ENCODE assay signal across 8 cellular contexts in genomic region chr1:198638894-198639319, GRCh38. TPM values are rescaled to one million over a fixed set of nuclear protein-coding genes. Genes with fewer than 3 reads are reported as not detected.
DNase-seq lines count a peak whose midpoint lies in the region; ATAC-seq and TF ChIP-seq lines count a peak whose summit lies in the region.

Gene PTPRC, plus strand, starts transcription at chr1:198639040. Its CDS starts 229 bp downstream, at chr1:198639269.

- intact Hi-C loops in CD8-positive, alpha-beta T cell (cut with DNase I, micrococcal nuclease), result loop anchor here (1.0 to 5.0 kb wide), 5 partner anchors 10 to 117 kb away; no protein-coding TSS in a partner anchor
- intact Hi-C loops in activated T-helper 1 cell treated with anti-CD3 and anti-CD28 coated beads, Interleukin-12 subunit alpha, Interleukin-12 subunit beta, Interleukin-2, Interleukin-4 antibody, amounts not matched to agents 30 ng/mL and 10 ng/mL and 1 ng/mL, durations not matched to agents 14 hours and 24 hours and 36 hours (cut with micrococcal nuclease), result loop anchor here (1.0 to 5.0 kb wide), 6 partner anchors 18 to 482 kb away; partner anchors contain the start of gene NEK7
- intact Hi-C loops in naive thymus-derived CD4-positive, alpha-beta T cell (cut with micrococcal nuclease), result loop anchor here (1.0 to 5.0 kb wide), 7 partner anchors 10 to 482 kb away; partner anchors contain the start of gene NEK7 (in 1 of the 2)

- H3K9me3 ChIP-seq in CD8-positive, alpha-beta T cell (ENCODE audit: low read length), result no peaks in the 10 kb centered on the region
- no peaks in the 10 kb centered on the region for H3K9me3 ChIP-seq in naive thymus-derived CD4-positive, alpha-beta T cell (ENCODE audit: control insufficient read depth in 2 of 3, low read length in 3 of 3)

- POLR2A ChIA-PET in CD8-positive, alpha-beta T cell (lab: Charles Lee), result interaction anchor here (0.6 to 8.5 kb wide), 9 partner anchors 13 to 116 kb away, joined by 3 to 105 read pairs (median 4); no protein-coding TSS in a partner anchor
- POLR2A ChIA-PET in naive thymus-derived CD4-positive, alpha-beta T cell (lab: Charles Lee), result interaction anchor here (0.9 to 12.2 kb wide), 21 partner anchors 8 to 116 kb away, joined by 3 to 332 read pairs (median 5); no protein-coding TSS in a partner anchor

- peak within 1 kb of the TSS; percentile 83 for H3K4me3 ChIP-seq in CD8-positive, alpha-beta T cell (ENCODE audit: low read depth, low read length)
- H3K4me3 ChIP-seq in naive thymus-derived CD4-positive, alpha-beta T cell (ENCODE audit: low read length), result peak within 1 kb of the TSS; percentile 81

- H3K4me3 Mint-ChIP-seq in CD8-positive, alpha-beta T cell, result peak within 1 kb of the TSS; percentile 85
- peak within 1 kb of the TSS; percentile 92 for H3K4me3 Mint-ChIP-seq in activated T-helper 1 cell treated with anti-CD3 and anti-CD28 coated beads, Interleukin-12 subunit alpha, Interleukin-12 subunit beta, Interleukin-2, Interleukin-4 antibody, amounts not matched to agents 30 ng/mL and 10 ng/mL and 1 ng/mL, durations not matched to agents 14 hours and 24 hours and 36 hours
- peak within 1 kb of the TSS; percentile 77 to 100 (median 92) for H3K4me3 Mint-ChIP-seq in naive thymus-derived CD4-positive, alpha-beta T cell

- no peak for DNase-seq in CD8-positive, alpha-beta T cell
- no peak for DNase-seq in activated T-helper 1 cell treated with anti-CD3 and anti-CD28 coated beads, Interleukin-12 subunit alpha, Interleukin-12 subunit beta, Interleukin-2, Interleukin-4 antibody, amounts not matched to agents 30 ng/mL and 10 ng/mL and 1 ng/mL, durations not matched to agents 14 hours and 24 hours and 36 hours (ENCODE audit: low spot score)
- peak in 7 of 9 donors; percentile 46 to 78 (median 68) for DNase-seq in naive thymus-derived CD4-positive, alpha-beta T cell
- no peak for DNase-seq in NCI-H187 treated with DMSO at 0.1 percent for 48 hours (lab: John Stamatoyannopoulos, UW)
- DNase-seq in stimulated activated CD4-positive, alpha-beta T cell treated with anti-CD3 and anti-CD28 coated beads, Interleukin-2, amount 100 ng/mL, for 24 hours, result no peak
- DNase-seq in DMS 273 (lab: John Stamatoyannopoulos, UW; ENCODE audit: unreplicated experiment), result no peak

- H3K36me3 Mint-ChIP-seq in CD8-positive, alpha-beta T cell, result peaks cover 39% of the 10 kb centered on the region
- peaks cover 36% of the 10 kb centered on the region for H3K36me3 Mint-ChIP-seq in activated T-helper 1 cell treated with anti-CD3 and anti-CD28 coated beads, Interleukin-12 subunit alpha, Interleukin-12 subunit beta, Interleukin-2, Interleukin-4 antibody, amounts not matched to agents 30 ng/mL and 10 ng/mL and 1 ng/mL, durations not matched to agents 14 hours and 24 hours and 36 hours (ENCODE audit: low read depth)
- peaks cover 16 to 46% (median 41%) of the 10 kb centered on the region in 5 donors for H3K36me3 Mint-ChIP-seq in naive thymus-derived CD4-positive, alpha-beta T cell

- CTCF ChIA-PET in CD8-positive, alpha-beta T cell (lab: Charles Lee), result interaction anchor here (1.7 to 7.0 kb wide), 2 partner anchors 16 to 118 kb away, joined by 4 to 62 read pairs; no protein-coding TSS in a partner anchor
- CTCF ChIA-PET in naive thymus-derived CD4-positive, alpha-beta T cell (lab: Charles Lee), result interaction anchor here (0.7 to 8.4 kb wide), 7 partner anchors 10 to 88 kb away, joined by 3 to 88 read pairs (median 3); no protein-coding TSS in a partner anchor

- no peaks in the 10 kb centered on the region for H3K27me3 ChIP-seq in CD8-positive, alpha-beta T cell (ENCODE audit: insufficient read depth, low read length)
- no peaks in the 10 kb centered on the region for H3K27me3 ChIP-seq in naive thymus-derived CD4-positive, alpha-beta T cell (ENCODE audit: control insufficient read depth in 2 of 2, insufficient read depth in 2 of 2, low read length in 2 of 2)

- H3K27ac ChIP-seq in CD8-positive, alpha-beta T cell (ENCODE audit: low read depth, low read length), result peak within 1 kb of the TSS; percentile 80
- peak within 1 kb of the TSS; percentile 94 for H3K27ac ChIP-seq in naive thymus-derived CD4-positive, alpha-beta T cell (ENCODE audit: low read depth, low read length)

- H3K9me3 Mint-ChIP-seq in CD8-positive, alpha-beta T cell, result no peaks in the 10 kb centered on the region
- peaks cover 4% of the 10 kb centered on the region for H3K9me3 Mint-ChIP-seq in activated T-helper 1 cell treated with anti-CD3 and anti-CD28 coated beads, Interleukin-12 subunit alpha, Interleukin-12 subunit beta, Interleukin-2, Interleukin-4 antibody, amounts not matched to agents 30 ng/mL and 10 ng/mL and 1 ng/mL, durations not matched to agents 14 hours and 24 hours and 36 hours
- peaks cover 0 to 7% (median 1%) of the 10 kb centered on the region in 11 donors for H3K9me3 Mint-ChIP-seq in naive thymus-derived CD4-positive, alpha-beta T cell

- no peaks in the 10 kb centered on the region for H3K27me3 Mint-ChIP-seq in CD8-positive, alpha-beta T cell (ENCODE audit: low read depth)
- H3K27me3 Mint-ChIP-seq in activated T-helper 1 cell treated with anti-CD3 and anti-CD28 coated beads, Interleukin-12 subunit alpha, Interleukin-12 subunit beta, Interleukin-2, Interleukin-4 antibody, amounts not matched to agents 30 ng/mL and 10 ng/mL and 1 ng/mL, durations not matched to agents 14 hours and 24 hours and 36 hours (ENCODE audit: insufficient read depth), result no peaks in the 10 kb centered on the region
- H3K27me3 Mint-ChIP-seq in naive thymus-derived CD4-positive, alpha-beta T cell, result no peaks in the 10 kb centered on the region

- H3K4me1 ChIP-seq in CD8-positive, alpha-beta T cell (ENCODE audit: insufficient read depth, low read length), result peaks cover 46% of the 10 kb centered on the region
- peaks cover 33 to 41% of the 10 kb centered on the region in 2 donors for H3K4me1 ChIP-seq in naive thymus-derived CD4-positive, alpha-beta T cell (ENCODE audit: control insufficient read depth in 2 of 2, insufficient read depth in 2 of 2, low read length in 2 of 2)

- ATAC-seq in CD8-positive, alpha-beta T cell, result peak; percentile 79
- peak; percentile 68 for ATAC-seq in GM19397 (IDR thresholded peaks at IDR 0.05; ENCODE audit: unreplicated experiment)
- ATAC-seq in HG03432 (IDR thresholded peaks at IDR 0.05; ENCODE audit: unreplicated experiment), result peak; percentile 82
- ATAC-seq in naive thymus-derived CD4-positive, alpha-beta T cell, result peak; percentile 81

- no peak for TF ChIP-seq CTCF in CD8-positive, alpha-beta T cell (IDR thresholded peaks at IDR 0.05)

- H3K27ac Mint-ChIP-seq in CD8-positive, alpha-beta T cell, result peak within 1 kb of the TSS; percentile 92
- peak within 1 kb of the TSS; percentile 96 for H3K27ac Mint-ChIP-seq in activated T-helper 1 cell treated with anti-CD3 and anti-CD28 coated beads, Interleukin-12 subunit alpha, Interleukin-12 subunit beta, Interleukin-2, Interleukin-4 antibody, amounts not matched to agents 30 ng/mL and 10 ng/mL and 1 ng/mL, durations not matched to agents 14 hours and 24 hours and 36 hours
- H3K27ac Mint-ChIP-seq in naive thymus-derived CD4-positive, alpha-beta T cell, result peak within 1 kb of the TSS; percentile 86 to 98 (median 96)

- peaks cover 4% of the 10 kb centered on the region for H3K36me3 ChIP-seq in CD8-positive, alpha-beta T cell (ENCODE audit: insufficient read depth, low read length)
- peaks cover 0 to 11% (median 5%) of the 10 kb centered on the region in 3 experiments for H3K36me3 ChIP-seq in naive thymus-derived CD4-positive, alpha-beta T cell (ENCODE audit: control insufficient read depth in 2 of 3, insufficient read depth in 3 of 3, low read length in 3 of 3)

- H3K4me1 Mint-ChIP-seq in CD8-positive, alpha-beta T cell (ENCODE audit: low read depth), result peaks cover 57% of the 10 kb centered on the region
- peaks cover 54% of the 10 kb centered on the region for H3K4me1 Mint-ChIP-seq in activated T-helper 1 cell treated with anti-CD3 and anti-CD28 coated beads, Interleukin-12 subunit alpha, Interleukin-12 subunit beta, Interleukin-2, Interleukin-4 antibody, amounts not matched to agents 30 ng/mL and 10 ng/mL and 1 ng/mL, durations not matched to agents 14 hours and 24 hours and 36 hours (ENCODE audit: low read depth)
- H3K4me1 Mint-ChIP-seq in naive thymus-derived CD4-positive, alpha-beta T cell, result peaks cover 41 to 60% (median 52%) of the 10 kb centered on the region in 7 donors

RNA-seq across cellular contexts. Expression of gene PTPRC, which starts in this region (rescaled TPM):
- total RNA-seq in CD8-positive, alpha-beta T cell, result 100 to 1,000 TPM; 603 to 634 TPM
- total RNA-seq in activated T-helper 1 cell treated with anti-CD3 and anti-CD28 coated beads, Interleukin-12 subunit alpha, Interleukin-12 subunit beta, Interleukin-2, Interleukin-4 antibody, amounts not matched to agents 30 ng/mL and 10 ng/mL and 1 ng/mL, durations not matched to agents 14 hours and 24 hours and 36 hours, result 512 and 516 TPM in 2 replicates
- 1,000 to 10,000 TPM in 3 of 5 experiments, 100 to 1,000 TPM in 2; 739 to 1,121 (median 1,015) TPM for total RNA-seq in naive thymus-derived CD4-positive, alpha-beta T cell
- polyA plus RNA-seq in naive thymus-derived CD4-positive, alpha-beta T cell, result 1,000 to 10,000 TPM; 1,177 to 1,286 TPM

Comparison
In these comparisons a context has a peak if more than half of its experiments do, and no peak if none do; other contexts are left out.
1. DNase-seq: peak in naive thymus-derived CD4-positive, alpha-beta T cell (7 of 9); none in CD8-positive, alpha-beta T cell (0 of 7), activated T-helper 1 cell treated with anti-CD3 and anti-CD28 coated beads, Interleukin-12 subunit alpha, Interleukin-12 subunit beta, Interleukin-2, Interleukin-4 antibody, amounts not matched to agents 30 ng/mL and 10 ng/mL and 1 ng/mL, durations not matched to agents 14 hours and 24 hours and 36 hours (single experiment), NCI-H187 treated with DMSO at 0.1 percent for 48 hours (single experiment), stimulated activated CD4-positive, alpha-beta T cell treated with anti-CD3 and anti-CD28 coated beads, Interleukin-2, amount 100 ng/mL, for 24 hours (0 of 2) and DMS 273 (single experiment).
2. Peak in every context shown above with its lines, with median percentiles within 50 percentile points of each other: ATAC-seq, H3K27ac Mint-ChIP-seq and H3K4me3 Mint-ChIP-seq.